ENCODE assay signal across 35 cellular contexts in genomic region chr4:77446611-77447010, GRCh38.
"Had no signal": no experiment of that assay in that cellular context is flagged by ENCODE, and none has a peak within 500 bp of the region (broad histone marks: within the 10 kb centered on the region; RNA-seq: fewer than 3 reads in every experiment).

No MANE protein-coding gene starts in this region.

- H3K9me3 ChIP-seq: Peyer's patch had no signal

- H3K27me3 ChIP-seq: Peyer's patch had no signal

- H3K4me2 ChIP-seq: KMS-11 had no signal

- FAIRE-seq: bronchial epithelial cell had no signal

- H3K36me3 ChIP-seq: Peyer's patch, WERI-Rb-1 had no signal

- H3K36me3 Mint-ChIP-seq: activated CD8-positive, alpha-beta memory T cell treated with anti-CD3 and anti-CD28 coated beads, Interleukin-2, amount 10 ng/mL, durations not matched to agents 7 days and 5 days; activated naive CD8-positive, alpha-beta T cell treated with anti-CD3 and anti-CD28 coated beads for 36 hours; brain had no signal

- H3K4me3 Mint-ChIP-seq: activated CD4-positive, alpha-beta memory T cell treated with anti-CD3 and anti-CD28 coated beads, Interleukin-2, amount 10 ng/mL, durations not matched to agents 7 days and 5 days; activated CD8-positive, alpha-beta memory T cell treated with anti-CD3 and anti-CD28 coated beads, Interleukin-2, amount 10 ng/mL, durations not matched to agents 7 days and 5 days; activated naive CD8-positive, alpha-beta T cell treated with anti-CD3 and anti-CD28 coated beads for 36 hours; activated T-helper 17 cell treated with anti-CD3 and anti-CD28 coated beads, Interleukin-2, amount 50 U/mL, for 72 hours; brain had no signal

- H3K27ac ChIP-seq: KMS-11, Peyer's patch, WERI-Rb-1 had no signal

- H3K27ac Mint-ChIP-seq: activated CD4-positive, alpha-beta memory T cell treated with anti-CD3 and anti-CD28 coated beads, Interleukin-2, amount 10 ng/mL, durations not matched to agents 7 days and 5 days; activated CD8-positive, alpha-beta memory T cell treated with anti-CD3 and anti-CD28 coated beads, Interleukin-2, amount 10 ng/mL, durations not matched to agents 7 days and 5 days; activated naive CD8-positive, alpha-beta T cell treated with anti-CD3 and anti-CD28 coated beads for 36 hours; activated T-helper 17 cell treated with anti-CD3 and anti-CD28 coated beads, Interleukin-2, amount 50 U/mL, for 72 hours; brain had no signal

- H3K4me1 ChIP-seq: Peyer's patch had no signal

- H3K9ac ChIP-seq: KMS-11 had no signal

- H3K4me3 ChIP-seq: Peyer's patch had no signal

- H3K9me3 Mint-ChIP-seq: activated CD4-positive, alpha-beta memory T cell treated with anti-CD3 and anti-CD28 coated beads, Interleukin-2, amount 10 ng/mL, durations not matched to agents 7 days and 5 days; activated naive CD8-positive, alpha-beta T cell treated with anti-CD3 and anti-CD28 coated beads for 36 hours; activated T-helper 17 cell treated with anti-CD3 and anti-CD28 coated beads, Interleukin-2, amount 50 U/mL, for 72 hours had no signal

- DNase-seq: activated CD4-positive, alpha-beta memory T cell treated with anti-CD3 and anti-CD28 coated beads, Interleukin-2, amount 10 ng/mL, durations not matched to agents 7 days and 5 days; activated CD4-positive, alpha-beta T cell treated with anti-CD3 and anti-CD28 coated beads for 1 hour; activated CD4-positive, alpha-beta T cell treated with anti-CD3 and anti-CD28 coated beads for 48 hours; activated CD4-positive, CD25-positive, alpha-beta regulatory T cell; activated CD8-positive, alpha-beta memory T cell treated with anti-CD3 and anti-CD28 coated beads for 24 hours; activated CD8-positive, alpha-beta memory T cell treated with anti-CD3 and anti-CD28 coated beads, Interleukin-2, amount 10 ng/mL, durations not matched to agents 7 days and 5 days; activated CD8-positive, alpha-beta memory T cell treated with anti-CD3 and anti-CD28 coated beads, Interleukin-2, amount 50 U/mL, for 48 hours; activated effector memory CD4-positive, alpha-beta T cell treated with anti-CD3 and anti-CD28 coated beads, Interleukin-2, amount 50 U/mL, for 16 hours; activated naive CD4-positive, alpha-beta T cell; activated naive CD4-positive, alpha-beta T cell treated with anti-CD3 and anti-CD28 coated beads, Interleukin-2, amount 50 U/mL, for 16 hours; activated naive CD8-positive, alpha-beta T cell treated with anti-CD3 and anti-CD28 coated beads for 36 hours; activated T-cell treated with anti-CD3 and anti-CD28 coated beads, Interleukin-2, amount 50 U/mL, for 48 hours; amygdala; caudate nucleus; MM.1S; MV-4-11; NCI-H1092; NCI-H1436 treated with DMSO at 0.1 percent for 48 hours; NCI-H1694 treated with DMSO at 0.1 percent for 48 hours; NCI-H2029; NCI-H345; NCI-H510A treated with DMSO at 0.1 percent for 48 hours; NCI-H526 treated with DMSO at 0.1 percent for 48 hours; NCI-H774; NK-92 treated with Interleukin-12 subunit alpha and Interleukin-12 subunit beta, amount 100 ng/mL, for 24 hours; PC-3; Peyer's patch; RPMI8226; SIG-M5; T1000; WERI-Rb-1 had no signal

- H3K4me1 Mint-ChIP-seq: activated CD4-positive, alpha-beta memory T cell treated with anti-CD3 and anti-CD28 coated beads, Interleukin-2, amount 10 ng/mL, durations not matched to agents 7 days and 5 days; activated CD8-positive, alpha-beta memory T cell treated with anti-CD3 and anti-CD28 coated beads, Interleukin-2, amount 10 ng/mL, durations not matched to agents 7 days and 5 days; activated naive CD8-positive, alpha-beta T cell treated with anti-CD3 and anti-CD28 coated beads for 36 hours; activated T-helper 17 cell treated with anti-CD3 and anti-CD28 coated beads, Interleukin-2, amount 50 U/mL, for 72 hours; brain had no signal

- H3K27me3 Mint-ChIP-seq: activated naive CD8-positive, alpha-beta T cell treated with anti-CD3 and anti-CD28 coated beads for 36 hours had no signal

- ATAC-seq: activated CD8-positive, alpha-beta memory T cell treated with anti-CD3 and anti-CD28 coated beads, Interleukin-2, amount 10 ng/mL, durations not matched to agents 7 days and 5 days; activated T-helper 17 cell treated with anti-CD3 and anti-CD28 coated beads, Interleukin-2, amount 50 U/mL, for 72 hours; PC-3 had no signal
